16 cellular contexts compared by ENCODE assay signal in genomic region chr7:117830422-117830954, GRCh38. TPM values are rescaled to one million over a fixed set of nuclear protein-coding genes. Genes with fewer than 3 reads are reported as not detected.
A peak's percentile ranks its signal among the peaks of the same experiment; 100 is the strongest.
DNase-seq lines count a peak whose midpoint lies in the region; ATAC-seq and TF ChIP-seq lines count a peak whose summit lies in the region.
"Had no signal": no experiment of that assay in that cellular context is flagged by ENCODE, and none has a peak within 500 bp of the region (broad histone marks: within the 10 kb centered on the region; RNA-seq: fewer than 3 reads in every experiment).

No MANE protein-coding gene starts in this region.

- H3K4me3 ChIP-seq in upper lobe of left lung (no peak overlapping the region), psoas muscle (no peak overlapping the region), neuronal stem cell (ENCODE audit: low read length in 2 of 2) (no peak overlapping the region)
- H3K4me3 ChIP-seq: MG63 had no signal

- no peak overlapping the region for H4K8ac ChIP-seq in neuronal stem cell (ENCODE audit: low read depth, low read length)

- H3K4ac ChIP-seq in neuronal stem cell (ENCODE audit: low read length): no peak overlapping the region

- no peak overlapping the region for H3K9ac ChIP-seq in neuronal stem cell (ENCODE audit: low read depth, low read length, poor library complexity)

- H3K79me1 ChIP-seq in neuronal stem cell (ENCODE audit: low read depth, low read length): peaks cover 4% of the 10 kb centered on the region

- H3K14ac ChIP-seq in neuronal stem cell (ENCODE audit: low read length): no peak overlapping the region

- no peak overlapping the region for H3K18ac ChIP-seq in neuronal stem cell (ENCODE audit: low read length)

- no peak overlapping the region for H3K4me2 ChIP-seq in neuronal stem cell (ENCODE audit: insufficient read depth, low read length, poor library complexity, severe bottlenecking)

- no peak overlapping the region for H2BK12ac ChIP-seq in neuronal stem cell (ENCODE audit: low read length)

- no peaks in the 10 kb centered on the region for H3K9me3 ChIP-seq in upper lobe of left lung
- no peaks in the 10 kb centered on the region for H3K9me3 ChIP-seq in psoas muscle
- no peaks in the 10 kb centered on the region for H3K9me3 ChIP-seq in neuronal stem cell (replicated peaks in 1 of 2; ENCODE audit: control insufficient read depth in 2 of 2, insufficient read depth in 1 of 2, low read depth in 1 of 2, low read length in 2 of 2)
- H3K9me3 ChIP-seq: MG63 had no signal

- TF ChIP-seq CTCF in nephron (IDR thresholded peaks at IDR 0.05; ENCODE audit: unreplicated experiment in 3 of 3) (no peak), upper lobe of left lung (IDR thresholded peaks at IDR 0.05) (no peak), psoas muscle (IDR thresholded peaks at IDR 0.05) (no peak)

- no peak overlapping the region for H2BK5ac ChIP-seq in neuronal stem cell (ENCODE audit: low read length)

- H3K4me1 ChIP-seq in upper lobe of left lung (peaks cover 0 to 11% (median 11%) of the 10 kb centered on the region in 4 donors), psoas muscle (no peaks in the 10 kb centered on the region), neuronal stem cell (ENCODE audit: control insufficient read depth in 2 of 2, insufficient read depth in 1 of 2, low read depth in 1 of 2, low read length in 2 of 2) (peaks cover 0 to 1% of the 10 kb centered on the region in 2 donors)

- H3K27ac ChIP-seq in upper lobe of left lung (no peak overlapping the region), psoas muscle (no peak overlapping the region), neuronal stem cell (replicated peaks; ENCODE audit: low read length) (no peak overlapping the region)

- H3K27ac Mint-ChIP-seq in nephron: peak overlapping the region; percentile 3 to 58 (median 8)
- H3K27ac Mint-ChIP-seq: activated naive CD8-positive, alpha-beta T cell treated with anti-CD3 and anti-CD28 coated beads, Interleukin-2, amount 50 U/mL, for 24 hours; stimulated activated naive CD8-positive, alpha-beta T cell treated with anti-CD3 and anti-CD28 coated beads, Interleukin-15, Interleukin-2, amounts not matched to agents 100 ng/mL and 50 ng/mL, for 24 hours; T-helper 1 cell treated with Interleukin-12 subunit alpha and Interleukin-12 subunit beta and Interleukin-4 antibody, amounts not matched to agents 30 μg/mL and 1 μg/mL, for 36 hours had no signal

- no peak overlapping the region for H4K91ac ChIP-seq in neuronal stem cell (ENCODE audit: low read depth, low read length, poor library complexity)

- no peaks in the 10 kb centered on the region for H3K9me3 Mint-ChIP-seq in nephron
- H3K9me3 Mint-ChIP-seq: activated naive CD8-positive, alpha-beta T cell treated with anti-CD3 and anti-CD28 coated beads, Interleukin-2, amount 50 U/mL, for 24 hours; T-helper 1 cell treated with Interleukin-12 subunit alpha and Interleukin-12 subunit beta and Interleukin-4 antibody, amounts not matched to agents 30 μg/mL and 1 μg/mL, for 36 hours had no signal

- peak; percentile 60 to 61 for ATAC-seq in upper lobe of left lung (ENCODE audit: low FRiP score in 2 of 2)
- ATAC-seq in psoas muscle: no peak
- no peak for ATAC-seq in HG03039 (IDR thresholded peaks at IDR 0.05; ENCODE audit: unreplicated experiment)
- ATAC-seq: activated naive CD8-positive, alpha-beta T cell treated with anti-CD3 and anti-CD28 coated beads, Interleukin-2, amount 50 U/mL, for 24 hours had no signal

- no peak overlapping the region for H3K4me3 Mint-ChIP-seq in nephron
- H3K4me3 Mint-ChIP-seq: activated naive CD8-positive, alpha-beta T cell treated with anti-CD3 and anti-CD28 coated beads, Interleukin-2, amount 50 U/mL, for 24 hours; stimulated activated naive CD8-positive, alpha-beta T cell treated with anti-CD3 and anti-CD28 coated beads, Interleukin-15, Interleukin-2, amounts not matched to agents 100 ng/mL and 50 ng/mL, for 24 hours; T-helper 1 cell treated with Interleukin-12 subunit alpha and Interleukin-12 subunit beta and Interleukin-4 antibody, amounts not matched to agents 30 μg/mL and 1 μg/mL, for 36 hours had no signal

- H3K4me1 Mint-ChIP-seq in nephron: peaks cover 21% of the 10 kb centered on the region
- H3K4me1 Mint-ChIP-seq: activated naive CD8-positive, alpha-beta T cell treated with anti-CD3 and anti-CD28 coated beads, Interleukin-2, amount 50 U/mL, for 24 hours had no signal

- H3K36me3 ChIP-seq in upper lobe of left lung (no peaks in the 10 kb centered on the region), psoas muscle (ENCODE audit: insufficient read depth in 1 of 2, low read depth in 1 of 2) (no peaks in the 10 kb centered on the region), neuronal stem cell (replicated peaks in 1 of 2; ENCODE audit: control insufficient read depth in 2 of 2, insufficient read depth in 2 of 2, low read length in 2 of 2) (peaks cover 0 to 3% of the 10 kb centered on the region in 2 donors)
- H3K36me3 ChIP-seq: MG63 had no signal

- H3K27me3 ChIP-seq in upper lobe of left lung (no peaks in the 10 kb centered on the region), psoas muscle (ENCODE audit: insufficient read depth in 3 of 3, low read length in 2 of 3) (no peaks in the 10 kb centered on the region), neuronal stem cell (ENCODE audit: control insufficient read depth in 3 of 3, insufficient read depth in 3 of 3, low read depth in 1 of 3, low read length in 3 of 3) (no peaks in the 10 kb centered on the region)
- H3K27me3 ChIP-seq: MG63 had no signal

- no peak overlapping the region for H2BK15ac ChIP-seq in neuronal stem cell (ENCODE audit: low read length)

- no peak overlapping the region for H2AK5ac ChIP-seq in neuronal stem cell (ENCODE audit: low read depth, low read length)

- H3K27me3 Mint-ChIP-seq in nephron (ENCODE audit: low read depth): peaks cover 3% of the 10 kb centered on the region

- H3K23ac ChIP-seq in neuronal stem cell (ENCODE audit: low read depth, low read length, poor library complexity): no peak overlapping the region

- intact Hi-C loops in psoas muscle (cut with DNase I): no loop called here

- H2AFZ ChIP-seq in neuronal stem cell (ENCODE audit: low read length): no peak overlapping the region

- no peak overlapping the region for H2BK120ac ChIP-seq in neuronal stem cell (ENCODE audit: low read depth, low read length)

- no peak for TF ChIP-seq EP300 in upper lobe of left lung (IDR thresholded peaks at IDR 0.05)

- H3K36me3 Mint-ChIP-seq in nephron (ENCODE audit: low read depth): peaks cover 21% of the 10 kb centered on the region

- TF ChIP-seq POLR2A in upper lobe of left lung (IDR thresholded peaks at IDR 0.05): no peak

- DNase-seq in NCI-H510A treated with DMSO at 0.1 percent for 48 hours (lab: John Stamatoyannopoulos, UW) (peak; percentile 35), NCI-H510A (lab: John Stamatoyannopoulos, UW) (no peak), globus pallidus (ENCODE audit: low spot score) (peak; percentile 68), upper lobe of left lung (peak in 1 of 2 donors; percentile 55), psoas muscle (no peak), neuronal stem cell (ENCODE audit: low spot score) (no peak)
- DNase-seq: activated CD4-positive, alpha-beta T cell treated with anti-CD3 and anti-CD28 coated beads for 1 hour; activated naive CD8-positive, alpha-beta T cell treated with anti-CD3 and anti-CD28 coated beads, Interleukin-2, amount 50 U/mL, for 24 hours; activated T-cell treated with anti-CD3 and anti-CD28 coated beads for 4 hours; Calu3; MG63; NCI-H226 had no signal

- WGBS in upper lobe of left lung, 2 donors: 43% methylated on average over 5 of the region's 5 CpGs
- 50 to 60% (median 58%) methylated on average over 5 of the region's 5 CpGs for WGBS in psoas muscle, 3 donors
- no CpG with 5 or more reads among the region's 5 CpGs for WGBS in neuronal stem cell (ENCODE audit: extremely low coverage in 2 of 2, insufficient read length in 2 of 2, insufficient replicate concordance in 1 of 2), 2 donors

RNA-seq across cellular contexts. Expression of gene CTTNBP2, which starts 42.8 kb away (rescaled TPM):
- 1 to 10 TPM; 3.3 to 7.0 (median 5.1) TPM for total RNA-seq in upper lobe of left lung
- 1 to 10 TPM in 1 of 4 donors, under 1 TPM in 3; 0.34 to 1.8 (median 0.52) TPM for total RNA-seq in psoas muscle
- polyA plus RNA-seq in psoas muscle: under 1 TPM; 0.10 to 0.38 (median 0.26) TPM
- polyA plus RNA-seq in neuronal stem cell (2013, experiment 1 of 2): 6.0 TPM
- 5.6 TPM for polyA plus RNA-seq in neuronal stem cell (2013, experiment 2 of 2)

Comparison
In these comparisons a context has a peak if more than half of its experiments do, and no peak if none do; other contexts are left out.
1. DNase-seq: peak in NCI-H510A treated with DMSO at 0.1 percent for 48 hours (single experiment) and globus pallidus (single experiment); none in NCI-H510A (single experiment), psoas muscle (0 of 2) and neuronal stem cell (single experiment).
2. ATAC-seq: peak in upper lobe of left lung (2 of 2); none in psoas muscle (0 of 4) and HG03039 (single experiment).